In genomic region chr9:124802426-124802825, GRCh38 we compare ENCODE assay signal across 20 cellular contexts. TPM values are rescaled to one million over a fixed set of nuclear protein-coding genes. Genes with fewer than 3 reads are reported as not detected.
A peak's percentile ranks its signal among the peaks of the same experiment; 100 is the strongest.
DNase-seq lines count a peak whose midpoint lies in the region; ATAC-seq lines count a peak whose summit lies in the region.
"Had no signal": no experiment of that assay in that cellular context is flagged by ENCODE, and none has a peak within 500 bp of the region (broad histone marks: within the 10 kb centered on the region; RNA-seq: fewer than 3 reads in every experiment).

No MANE protein-coding gene starts in this region.

- H3K4me1 ChIP-seq in BLaER1 (peaks cover 55% of the 10 kb centered on the region), skeletal muscle tissue (ENCODE audit: control insufficient read depth in 3 of 3, insufficient read depth in 3 of 3, low read length in 3 of 3) (peaks cover 20 to 49% (median 45%) of the 10 kb centered on the region in 3 donors)
- H3K4me1 ChIP-seq: A549 had no signal

- no peaks in the 10 kb centered on the region for H4K20me1 ChIP-seq in BLaER1

- no peak for ATAC-seq in GM21723 (IDR thresholded peaks at IDR 0.05; ENCODE audit: unreplicated experiment)
- ATAC-seq: HCT116, Panc1, SK-N-SH treated with all-trans-retinoic acid at 6 μM for 48 hours had no signal

- DNase-seq in LHCN-M2 (ENCODE audit: low read depth) (peak; percentile 84), myocyte (ENCODE audit: low read depth) (peak; percentile 94), NCI-H1092 (lab: John Stamatoyannopoulos, UW) (no peak), D341Med (ENCODE audit: low spot score) (no peak)
- DNase-seq in activated CD8-positive, alpha-beta memory T cell treated with anti-CD3 and anti-CD28 coated beads for 24 hours, result no peak
- DNase-seq: CD4-positive, CD25-positive, alpha-beta regulatory T cell; DMS53; MV-4-11; NCI-H1436 treated with DMSO at 0.1 percent for 48 hours; NCI-H2081; NCI-H510A treated with DMSO at 0.1 percent for 48 hours; SHP77 had no signal

- no peaks in the 10 kb centered on the region for H3K36me3 ChIP-seq in BLaER1
- no peaks in the 10 kb centered on the region for H3K36me3 ChIP-seq in skeletal muscle tissue (ENCODE audit: control insufficient read depth in 3 of 3, insufficient read depth in 3 of 3, low read length in 3 of 3)

- H3K9me3 ChIP-seq in BLaER1, result no peaks in the 10 kb centered on the region
- no peaks in the 10 kb centered on the region for H3K9me3 ChIP-seq in skeletal muscle tissue (ENCODE audit: control insufficient read depth in 3 of 3, low read length in 3 of 3)
- H3K9me3 ChIP-seq: A549 had no signal

- no peaks in the 10 kb centered on the region for H3K27me3 ChIP-seq in BLaER1
- no peaks in the 10 kb centered on the region for H3K27me3 ChIP-seq in skeletal muscle tissue (ENCODE audit: control insufficient read depth in 3 of 3, insufficient read depth in 3 of 3, low read length in 3 of 3)

- H3K4me2 ChIP-seq in BLaER1, result peak overlapping the region; percentile 49
- H3K4me2 ChIP-seq: A549 had no signal

- H3K9ac ChIP-seq in BLaER1 (no peak overlapping the region), skeletal muscle tissue (ENCODE audit: low read depth in 1 of 3, low read length in 3 of 3) (peak overlapping the region in 1 of 3 donors; percentile 45)

- H3K27ac ChIP-seq in BLaER1 (0 out of 2 replicates have a peak overlapping the region, but pooled peaks have one; percentile 3), skeletal muscle tissue (ENCODE audit: low read depth, low read length) (peak overlapping the region; percentile 30)
- H3K27ac ChIP-seq: A549, HL-60 had no signal

- no peak overlapping the region for H3K4me3 ChIP-seq in BLaER1
- H3K4me3 ChIP-seq in skeletal muscle tissue (ENCODE audit: low read length in 3 of 3), result no peak overlapping the region
- H3K4me3 ChIP-seq: A549 had no signal

RNA-seq across cellular contexts. Expression of gene OLFML2A, which starts 25.5 kb away (rescaled TPM):
- total RNA-seq in LHCN-M2 (2014; rRNA removed) (6.2 and 14.2 TPM in 2 replicates), myocyte (253 and 530 TPM in 2 replicates), skeletal muscle tissue (65.8 TPM)
- polyA plus RNA-seq in LHCN-M2 (2012), result 10.2 TPM
- 57.0 TPM for polyA plus RNA-seq in myocyte (2012)
- total RNA-seq: CD4-positive, CD25-positive, alpha-beta regulatory T cell had no signal
- polyA plus RNA-seq: CD4-positive, CD25-positive, alpha-beta regulatory T cell had no signal

RNA-seq across cellular contexts. Expression of gene NR6A1, which starts 31.3 kb away (rescaled TPM):
- total RNA-seq in LHCN-M2 (2014; rRNA removed), result 1.1 and 1.3 TPM in 2 replicates
- polyA plus RNA-seq in LHCN-M2 (2012), result 0.23 TPM
- total RNA-seq in myocyte, result 1.9 and 2.1 TPM in 2 replicates
- polyA plus RNA-seq in myocyte (2012), result 0.95 TPM
- 0.52 TPM for total RNA-seq in skeletal muscle tissue
- polyA plus RNA-seq: CD4-positive, CD25-positive, alpha-beta regulatory T cell had no signal

RNA-seq across cellular contexts. Expression of gene WDR38, which starts 50.8 kb away (rescaled TPM):
- not detected in 2 replicates for total RNA-seq in LHCN-M2 (2014; rRNA removed)
- not detected for polyA plus RNA-seq in LHCN-M2 (2012)
- 0.16 TPM in 1 of 2 replicates, not detected in the other for total RNA-seq in myocyte
- polyA plus RNA-seq in myocyte (2012), result not detected
- not detected for total RNA-seq in skeletal muscle tissue
- total RNA-seq: CD4-positive, CD25-positive, alpha-beta regulatory T cell had no signal
- polyA plus RNA-seq: A549; CD4-positive, CD25-positive, alpha-beta regulatory T cell had no signal

RNA-seq across cellular contexts. Expression of gene RPL35, which starts 59.3 kb away (rescaled TPM):
- total RNA-seq in LHCN-M2 (2014; rRNA removed) (2,204 and 2,858 TPM in 2 replicates), myocyte (1,729 and 2,407 TPM in 2 replicates), skeletal muscle tissue (2,732 TPM)
- polyA plus RNA-seq in LHCN-M2 (2012), result 3,257 TPM
- 1,685 TPM for polyA plus RNA-seq in myocyte (2012)

RNA-seq across cellular contexts. Expression of gene ARPC5L, which starts 59.5 kb away (rescaled TPM):
- 37.6 and 39.0 TPM in 2 replicates for total RNA-seq in LHCN-M2 (2014; rRNA removed)
- 45.8 TPM for polyA plus RNA-seq in LHCN-M2 (2012)
- 31.7 and 32.2 TPM in 2 replicates for total RNA-seq in myocyte
- 60.3 TPM for polyA plus RNA-seq in myocyte (2012)
- total RNA-seq in skeletal muscle tissue, result 7.3 TPM

Comparison
In these comparisons a context has a peak if more than half of its experiments do, and no peak if none do; other contexts are left out.
1. DNase-seq: peak in LHCN-M2 (single experiment) and myocyte (single experiment); none in NCI-H1092 (single experiment), D341Med (single experiment) and activated CD8-positive, alpha-beta memory T cell treated with anti-CD3 and anti-CD28 coated beads for 24 hours (single experiment).